8 cellular contexts compared by ENCODE assay signal in genomic region chr21:17513214-17514123, GRCh38. TPM values are rescaled to one million over a fixed set of nuclear protein-coding genes. Genes with fewer than 3 reads are reported as not detected.
DNase-seq lines count a peak whose midpoint lies in the region; ATAC-seq and TF ChIP-seq lines count a peak whose summit lies in the region.

No MANE protein-coding gene starts in this region.

- peaks cover 17% of the 10 kb centered on the region for H3K4me1 Mint-ChIP-seq in T-helper 1 cell treated with Interleukin-12 subunit alpha and Interleukin-12 subunit beta and Interleukin-4 antibody, amounts not matched to agents 30 μg/mL and 1 μg/mL, for 36 hours (ENCODE audit: low read depth)

- no peak for TF ChIP-seq CTCF in AG09309 (IDR thresholded peaks at IDR 0.05; ENCODE audit: control insufficient read depth, insufficient read depth, low read depth, low read length, missing control alignments)
- TF ChIP-seq CTCF in breast epithelium (IDR thresholded peaks at IDR 0.05) = no peak
- TF ChIP-seq CTCF in smooth muscle cell (IDR thresholded peaks at IDR 0.05; ENCODE audit: borderline replicate concordance, insufficient read depth, poor library complexity, severe bottlenecking) = no peak

- ATAC-seq in GM19328 (IDR thresholded peaks at IDR 0.05; ENCODE audit: unreplicated experiment) (peak; percentile 14), HG03457 (IDR thresholded peaks at IDR 0.05; ENCODE audit: unreplicated experiment) (peak; percentile 28)

- peaks cover 23% of the 10 kb centered on the region for H3K79me2 ChIP-seq in smooth muscle cell (ENCODE audit: low read depth)

- peaks cover 67% of the 10 kb centered on the region for H3K27me3 Mint-ChIP-seq in T-helper 1 cell treated with Interleukin-12 subunit alpha and Interleukin-12 subunit beta and Interleukin-4 antibody, amounts not matched to agents 30 μg/mL and 1 μg/mL, for 36 hours (ENCODE audit: low read depth)

- no peaks in the 10 kb centered on the region for H3K9me3 ChIP-seq in breast epithelium
- H3K9me3 ChIP-seq in smooth muscle cell (replicated peaks; ENCODE audit: low read depth) = no peaks in the 10 kb centered on the region

- peak overlapping the region; percentile 82 for H3K9ac ChIP-seq in smooth muscle cell (ENCODE audit: low read depth)

- intact Hi-C loops in breast epithelium (cut with DNase I; ENCODE audit: low total_unique reads) = no loop called here

- H3K4me1 ChIP-seq in breast epithelium (no peaks in the 10 kb centered on the region), smooth muscle cell (ENCODE audit: low read depth) (peaks cover 24% of the 10 kb centered on the region)

- H3K27me3 ChIP-seq in breast epithelium (no peaks in the 10 kb centered on the region), smooth muscle cell (ENCODE audit: low read depth) (no peaks in the 10 kb centered on the region)

- H3K4me3 ChIP-seq in AG09309 (ENCODE audit: control insufficient read depth, low read depth, low read length) (peak overlapping the region; percentile 7), breast epithelium (peak overlapping the region; percentile 52 to 84 (median 83)), smooth muscle cell (peak overlapping the region; percentile 96)

- H3K4me2 ChIP-seq in smooth muscle cell = peak overlapping the region; percentile 99

- peak overlapping the region; percentile 94 for H2AFZ ChIP-seq in smooth muscle cell (ENCODE audit: low read depth)

- H3F3A ChIP-seq in smooth muscle cell (ENCODE audit: low read depth) = peaks cover 14% of the 10 kb centered on the region

- H3K36me3 Mint-ChIP-seq in T-helper 1 cell treated with Interleukin-12 subunit alpha and Interleukin-12 subunit beta and Interleukin-4 antibody, amounts not matched to agents 30 μg/mL and 1 μg/mL, for 36 hours (ENCODE audit: low read depth) = peaks cover 3% of the 10 kb centered on the region

- DNase-seq in AG09309 (ENCODE audit: low read depth) (no peak), breast epithelium (ENCODE audit: low spot score in 2 of 2) (no peak), iris pigment epithelial cell (ENCODE audit: low read depth) (peak; percentile 54), smooth muscle cell (lab: John Stamatoyannopoulos, UW; ENCODE audit: unreplicated experiment) (peak; percentile 13), HCEC 1CT (no peak)

- no peaks in the 10 kb centered on the region for H3K9me3 Mint-ChIP-seq in T-helper 1 cell treated with Interleukin-12 subunit alpha and Interleukin-12 subunit beta and Interleukin-4 antibody, amounts not matched to agents 30 μg/mL and 1 μg/mL, for 36 hours

- H3K36me3 ChIP-seq in breast epithelium = no peaks in the 10 kb centered on the region
- no peaks in the 10 kb centered on the region for H3K36me3 ChIP-seq in smooth muscle cell (ENCODE audit: low read depth)

- no peak for TF ChIP-seq POLR2A in breast epithelium (IDR thresholded peaks at IDR 0.05)

- H4K20me1 ChIP-seq in smooth muscle cell (ENCODE audit: low read depth) = peaks cover 17% of the 10 kb centered on the region

- no peak overlapping the region for H3K27ac Mint-ChIP-seq in T-helper 1 cell treated with Interleukin-12 subunit alpha and Interleukin-12 subunit beta and Interleukin-4 antibody, amounts not matched to agents 30 μg/mL and 1 μg/mL, for 36 hours

- H3K27ac ChIP-seq in breast epithelium (peak overlapping the region; percentile 67 to 81), smooth muscle cell (ENCODE audit: low read depth) (peak overlapping the region; percentile 70)

- H3K4me3 Mint-ChIP-seq in T-helper 1 cell treated with Interleukin-12 subunit alpha and Interleukin-12 subunit beta and Interleukin-4 antibody, amounts not matched to agents 30 μg/mL and 1 μg/mL, for 36 hours = peak overlapping the region; percentile 87

- WGBS in smooth muscle cell (ENCODE audit: low lambda C conversion rate) = under 1% methylated on average over 60 of the region's 69 CpGs

RNA-seq across cellular contexts. Expression of gene CXADR, which starts 0.6 kb away (rescaled TPM):
- total RNA-seq in breast epithelium (10 to 100 TPM in 2 of 3 donors, under 1 TPM in 1; 0.32 to 38.3 (median 36.4) TPM), smooth muscle cell (42.0 and 55.2 TPM in 2 replicates)
- polyA plus RNA-seq in smooth muscle cell = 19.5 and 26.2 TPM in 2 replicates

Comparison
In these comparisons a context has a peak if more than half of its experiments do, and no peak if none do; other contexts are left out.
1. DNase-seq: peak in iris pigment epithelial cell (single experiment) and smooth muscle cell (single experiment); none in AG09309 (single experiment), breast epithelium (0 of 2) and HCEC 1CT (single experiment).
2. H3K4me3 ChIP-seq: peak in every context shown above with its lines; median percentile 96 in smooth muscle cell; 83 in breast epithelium; 7 in AG09309.